In genomic region chr6:118893882-118894424, GRCh38 we compare ENCODE assay signal across 8 cellular contexts. TPM values are rescaled to one million over a fixed set of nuclear protein-coding genes. Genes with fewer than 3 reads are reported as not detected.
DNase-seq lines count a peak whose midpoint lies in the region; ATAC-seq and TF ChIP-seq lines count a peak whose summit lies in the region.

Gene ASF1A, plus strand, starts transcription at chr6:118894152. Its CDS starts 262 bp downstream, at chr6:118894414.

- CTCF ChIA-PET in GM10248 (lab: Yijun Ruan, JAX), result interaction anchor here (0.9 to 3.7 kb wide), 9 partner anchors 11 to 217 kb away, joined by 3 to 17 read pairs (median 4); no protein-coding TSS in a partner anchor
- CTCF ChIA-PET in activated naive CD4-positive, alpha-beta T cell treated with anti-CD3 and anti-CD28 coated beads, Interleukin-2, amount 10 ng/mL, durations not matched to agents 7 days and 5 days (lab: Charles Lee), result interaction anchor here (1.4 to 4.9 kb wide), 2 partner anchors 49 to 92 kb away, joined by 3 to 28 read pairs; no protein-coding TSS in a partner anchor

- H3K4me3 ChIP-seq in NB4 (ENCODE audit: low read depth, low read length) (peak within 1 kb of the TSS; percentile 95), SK-N-MC (peak within 1 kb of the TSS; percentile 79), gastroesophageal sphincter (peak within 1 kb of the TSS; percentile 85 to 92)

- peak; percentile 87 for TF ChIP-seq POLR2A in NB4 (IDR thresholded peaks at IDR 0.05; ENCODE audit: extremely low read depth, insufficient read length)
- peak; percentile 24 to 53 for TF ChIP-seq POLR2A in gastroesophageal sphincter (IDR thresholded peaks at IDR 0.05)

- H3K27me3 ChIP-seq in gastroesophageal sphincter, result no peaks in the 10 kb centered on the region

- H3K36me3 ChIP-seq in SK-N-MC (ENCODE audit: insufficient read depth, low read length) (peaks cover 12% of the 10 kb centered on the region), gastroesophageal sphincter (peaks cover 0 to 1% of the 10 kb centered on the region in 2 donors)

- POLR2A ChIA-PET in GM10248 (lab: Yijun Ruan, JAX), result no interaction called here

- DNase-seq in GM10248 (ENCODE audit: extremely low spot score) (peak; percentile 92), NB4 (ENCODE audit: low read depth) (peak; percentile 99), SK-N-MC (ENCODE audit: low read depth, low spot score) (peak; percentile 95), non-pigmented ciliary epithelial cell (ENCODE audit: low read depth) (peak; percentile 96)
- peak; percentile 98 for DNase-seq in activated naive CD4-positive, alpha-beta T cell treated with anti-CD3 and anti-CD28 coated beads, Interleukin-2, amount 10 ng/mL, durations not matched to agents 7 days and 5 days

- H3K27me3 Mint-ChIP-seq in activated naive CD4-positive, alpha-beta T cell treated with anti-CD3 and anti-CD28 coated beads, Interleukin-2, amount 10 ng/mL, durations not matched to agents 7 days and 5 days, result no peaks in the 10 kb centered on the region

- no peak for TF ChIP-seq EP300 in gastroesophageal sphincter (IDR thresholded peaks at IDR 0.05)

- H3K4me3 Mint-ChIP-seq in activated naive CD4-positive, alpha-beta T cell treated with anti-CD3 and anti-CD28 coated beads, Interleukin-2, amount 10 ng/mL, durations not matched to agents 7 days and 5 days, result peak within 1 kb of the TSS; percentile 92

- H3K9me3 ChIP-seq in SK-N-MC (ENCODE audit: low read depth, low read length) (no peaks in the 10 kb centered on the region), gastroesophageal sphincter (no peaks in the 10 kb centered on the region)

- peaks cover 22% of the 10 kb centered on the region for H3K36me3 Mint-ChIP-seq in activated naive CD4-positive, alpha-beta T cell treated with anti-CD3 and anti-CD28 coated beads, Interleukin-2, amount 10 ng/mL, durations not matched to agents 7 days and 5 days

- H3K4me1 Mint-ChIP-seq in activated naive CD4-positive, alpha-beta T cell treated with anti-CD3 and anti-CD28 coated beads, Interleukin-2, amount 10 ng/mL, durations not matched to agents 7 days and 5 days, result peaks cover 55% of the 10 kb centered on the region

- H3K27ac ChIP-seq in SK-N-MC (peak within 1 kb of the TSS; percentile 77), gastroesophageal sphincter (peak within 1 kb of the TSS; percentile 72 to 97 (median 94)), temporal lobe (ENCODE audit: low read depth, low read length) (peak within 1 kb of the TSS; percentile 88)

- 0% methylated on average over 11 to 36 of the region's 48 CpGs for WGBS in gastroesophageal sphincter (ENCODE audit: low coverage in 1 of 2), 2 donors

- no peaks in the 10 kb centered on the region for H3K9me3 Mint-ChIP-seq in activated naive CD4-positive, alpha-beta T cell treated with anti-CD3 and anti-CD28 coated beads, Interleukin-2, amount 10 ng/mL, durations not matched to agents 7 days and 5 days

- TF ChIP-seq CTCF in GM10248 (IDR thresholded peaks at IDR 0.05; ENCODE audit: control extremely low read depth, extremely low read depth, low read depth, missing control alignments), result peak; percentile 74
- TF ChIP-seq CTCF in NB4 (IDR thresholded peaks at IDR 0.05; ENCODE audit: low read depth, low read length), result peak; percentile 48
- TF ChIP-seq CTCF in gastroesophageal sphincter (IDR thresholded peaks at IDR 0.05), result peak in 3 of 4 experiments; percentile 66 to 68 (median 67)

- peak; percentile 66 for ATAC-seq in HG02571 (IDR thresholded peaks at IDR 0.05; ENCODE audit: unreplicated experiment)
- ATAC-seq in gastroesophageal sphincter, result peak; percentile 95

- peak within 1 kb of the TSS; percentile 87 for H3K9ac ChIP-seq in SK-N-MC (ENCODE audit: insufficient read length)

- peak within 1 kb of the TSS; percentile 100 for H3K27ac Mint-ChIP-seq in activated naive CD4-positive, alpha-beta T cell treated with anti-CD3 and anti-CD28 coated beads, Interleukin-2, amount 10 ng/mL, durations not matched to agents 7 days and 5 days

- H3K4me1 ChIP-seq in gastroesophageal sphincter, result peaks cover 0 to 52% (median 10%) of the 10 kb centered on the region in 3 donors

RNA-seq across cellular contexts. Expression of gene ASF1A, which starts in this region (rescaled TPM):
- total RNA-seq in gastroesophageal sphincter, result 10 to 100 TPM in 3 of 4 donors, 1 to 10 TPM in 1; 10.0 to 23.3 (median 13.6) TPM
- total RNA-seq in temporal lobe, result 19.2 TPM

Comparison
In these comparisons a context has a peak if more than half of its experiments do, and no peak if none do; other contexts are left out.
1. Peak in every context shown above with its lines: DNase-seq, ATAC-seq, H3K4me3 ChIP-seq and H3K27ac ChIP-seq.